In genomic region chr10:58023341-58024073, GRCh38 we compare ENCODE assay signal across 12 cellular contexts.
DNase-seq lines count a peak whose midpoint lies in the region; ATAC-seq, FAIRE-seq and TF ChIP-seq lines count a peak whose summit lies in the region.
"Had no signal": no experiment of that assay in that cellular context is flagged by ENCODE, and none has a peak within 500 bp of the region (broad histone marks: within the 10 kb centered on the region; RNA-seq: fewer than 3 reads in every experiment).

No MANE protein-coding gene starts in this region.

- H3K27ac Mint-ChIP-seq in activated naive CD4-positive, alpha-beta T cell treated with anti-CD3 and anti-CD28 coated beads, Interleukin-2, amount 10 ng/mL, durations not matched to agents 7 days and 5 days: no peak overlapping the region
- H3K27ac Mint-ChIP-seq: activated T-cell treated with anti-CD3 and anti-CD28 coated beads, Interleukin-2, amount 50 U/mL, for 24 hours; CD14-positive monocyte had no signal

- no peaks in the 10 kb centered on the region for H3K36me3 Mint-ChIP-seq in activated naive CD4-positive, alpha-beta T cell treated with anti-CD3 and anti-CD28 coated beads, Interleukin-2, amount 10 ng/mL, durations not matched to agents 7 days and 5 days
- H3K36me3 Mint-ChIP-seq: CD14-positive monocyte had no signal

- H3K4me1 ChIP-seq in keratinocyte (ENCODE audit: control insufficient read depth, extremely low read depth, insufficient read depth, low read length) (peaks cover 16% of the 10 kb centered on the region), psoas muscle (no peaks in the 10 kb centered on the region)

- no peaks in the 10 kb centered on the region for H3K79me2 ChIP-seq in keratinocyte (ENCODE audit: control insufficient read depth, insufficient read depth, low read length)

- no peak overlapping the region for H3K4me3 Mint-ChIP-seq in activated naive CD4-positive, alpha-beta T cell treated with anti-CD3 and anti-CD28 coated beads, Interleukin-2, amount 10 ng/mL, durations not matched to agents 7 days and 5 days
- H3K4me3 Mint-ChIP-seq: activated T-cell treated with anti-CD3 and anti-CD28 coated beads, Interleukin-2, amount 50 U/mL, for 24 hours; CD14-positive monocyte had no signal

- H3K9me3 ChIP-seq in keratinocyte (ENCODE audit: control insufficient read depth, low read depth, low read length) (peaks cover 3% of the 10 kb centered on the region), psoas muscle (no peaks in the 10 kb centered on the region)

- H3K27me3 ChIP-seq in keratinocyte (ENCODE audit: control insufficient read depth, extremely low read depth, insufficient read depth, low read length) (no peaks in the 10 kb centered on the region), psoas muscle (ENCODE audit: insufficient read depth in 3 of 3, low read length in 2 of 3) (no peaks in the 10 kb centered on the region)

- no peak overlapping the region for H3K9ac ChIP-seq in keratinocyte (ENCODE audit: control insufficient read depth, extremely low read depth, insufficient read depth, low read length)

- H2AFZ ChIP-seq in keratinocyte (ENCODE audit: control insufficient read depth, low read length): peak overlapping the region; percentile 69

- no peaks in the 10 kb centered on the region for H4K20me1 ChIP-seq in keratinocyte (ENCODE audit: control insufficient read depth, extremely low read depth, insufficient read depth, low read length)

- H3K9me1 ChIP-seq in keratinocyte (ENCODE audit: control insufficient read depth, extremely low read depth, insufficient read depth, low read length): no peaks in the 10 kb centered on the region

- FAIRE-seq in keratinocyte (lab: Jason Lieb, UNC): peak; percentile 89
- FAIRE-seq: endometrium had no signal

- H3K36me3 ChIP-seq in keratinocyte (ENCODE audit: control insufficient read depth in 2 of 2, extremely low read depth in 1 of 2, insufficient read depth in 2 of 2, low read length in 2 of 2) (no peaks in the 10 kb centered on the region), psoas muscle (ENCODE audit: insufficient read depth in 1 of 2, low read depth in 1 of 2) (no peaks in the 10 kb centered on the region)

- in situ Hi-C loops in ACHN (cut with HindIII; ENCODE audit: low pct_ligation_motif_present, low pct_unique_long_range_greater_than_20kb, low sequenced_read_pairs): no loop called here
- in situ Hi-C loops in SK-MEL-5 (cut with HindIII; ENCODE audit: low pct_unique_long_range_greater_than_20kb, low sequenced_read_pairs): no loop called here

- dilution Hi-C loops in keratinocyte (cut with MboI; ENCODE audit: extremely low pct_ligation_motif_present, low sequenced_read_pairs): no loop called here

- ATAC-seq in psoas muscle: no peak
- ATAC-seq in GM21360 (IDR thresholded peaks at IDR 0.05; ENCODE audit: unreplicated experiment): no peak
- ATAC-seq: stimulated activated naive CD8-positive, alpha-beta T cell treated with anti-CD3 and anti-CD28 coated beads, Interleukin-15, Interleukin-2, amounts not matched to agents 100 U/mL and 50 U/mL, for 24 hours had no signal

- 2 to 21% (median 17%) methylated on average over 2 of the region's 2 CpGs for WGBS in psoas muscle, 3 donors

- no peaks in the 10 kb centered on the region for H3K4me1 Mint-ChIP-seq in activated naive CD4-positive, alpha-beta T cell treated with anti-CD3 and anti-CD28 coated beads, Interleukin-2, amount 10 ng/mL, durations not matched to agents 7 days and 5 days
- H3K4me1 Mint-ChIP-seq: CD14-positive monocyte had no signal

- no peak for TF ChIP-seq CTCF in keratinocyte (optimal IDR thresholded peaks at IDR 0.05 in 1 of 3, IDR thresholded peaks at IDR 0.05 in 1 of 3, conservative IDR thresholded peaks at IDR 0.05 in 1 of 3; ENCODE audit: extremely low read depth in 1 of 3, insufficient read depth in 2 of 3, low read length in 3 of 3)
- no peak for TF ChIP-seq CTCF in psoas muscle (IDR thresholded peaks at IDR 0.05)

- DNase-seq in ACHN (peak; percentile 93), HCEC 1CT (peak; percentile 90), SK-MEL-5 (ENCODE audit: low read depth, low spot score) (peak; percentile 8), keratinocyte (ENCODE audit: low read depth, low spot score) (peak; percentile 25), psoas muscle (no peak), NCI-H82 treated with DMSO at 0.1 percent for 48 hours (lab: John Stamatoyannopoulos, UW; ENCODE audit: unreplicated experiment) (no peak)
- no peak for DNase-seq in activated naive CD4-positive, alpha-beta T cell treated with anti-CD3 and anti-CD28 coated beads, Interleukin-2, amount 10 ng/mL, durations not matched to agents 7 days and 5 days
- DNase-seq: activated T-cell treated with anti-CD3 and anti-CD28 coated beads, Interleukin-2, amount 50 U/mL, for 24 hours; stimulated activated naive CD8-positive, alpha-beta T cell treated with anti-CD3 and anti-CD28 coated beads, Interleukin-15, Interleukin-2, amounts not matched to agents 100 U/mL and 50 U/mL, for 24 hours had no signal

- CTCF ChIA-PET in activated naive CD4-positive, alpha-beta T cell treated with anti-CD3 and anti-CD28 coated beads, Interleukin-2, amount 10 ng/mL, durations not matched to agents 7 days and 5 days (lab: Charles Lee): no interaction called here

- no peaks in the 10 kb centered on the region for H3K27me3 Mint-ChIP-seq in activated naive CD4-positive, alpha-beta T cell treated with anti-CD3 and anti-CD28 coated beads, Interleukin-2, amount 10 ng/mL, durations not matched to agents 7 days and 5 days
- H3K27me3 Mint-ChIP-seq: activated T-cell treated with anti-CD3 and anti-CD28 coated beads, Interleukin-2, amount 50 U/mL, for 24 hours had no signal

- H3K9me3 Mint-ChIP-seq in activated naive CD4-positive, alpha-beta T cell treated with anti-CD3 and anti-CD28 coated beads, Interleukin-2, amount 10 ng/mL, durations not matched to agents 7 days and 5 days: no peaks in the 10 kb centered on the region

- H3K4me2 ChIP-seq in keratinocyte (ENCODE audit: control insufficient read depth, extremely low read depth, insufficient read depth, low read depth, low read length): peak overlapping the region; percentile 53

- H3K4me3 ChIP-seq in keratinocyte (ENCODE audit: control insufficient read depth in 2 of 3, extremely low read depth in 1 of 3, insufficient read depth in 2 of 3, low read depth in 1 of 3, low read length in 3 of 3) (no peak overlapping the region), psoas muscle (no peak overlapping the region)

- H3K27ac ChIP-seq in keratinocyte (ENCODE audit: control insufficient read depth, insufficient read depth, low read length): peak overlapping the region; percentile 63
- no peak overlapping the region for H3K27ac ChIP-seq in psoas muscle

- intact Hi-C loops in psoas muscle (cut with DNase I): no loop called here

Comparison
In these comparisons a context has a peak if more than half of its experiments do, and no peak if none do; other contexts are left out.
1. DNase-seq: peak in ACHN (single experiment), HCEC 1CT (single experiment), SK-MEL-5 (single experiment) and keratinocyte (single experiment); none in psoas muscle (0 of 2), activated naive CD4-positive, alpha-beta T cell treated with anti-CD3 and anti-CD28 coated beads, Interleukin-2, amount 10 ng/mL, durations not matched to agents 7 days and 5 days (single experiment) and NCI-H82 treated with DMSO at 0.1 percent for 48 hours (single experiment).